ENCODE assay signal across 23 cellular contexts in the genomic region with DNA sequence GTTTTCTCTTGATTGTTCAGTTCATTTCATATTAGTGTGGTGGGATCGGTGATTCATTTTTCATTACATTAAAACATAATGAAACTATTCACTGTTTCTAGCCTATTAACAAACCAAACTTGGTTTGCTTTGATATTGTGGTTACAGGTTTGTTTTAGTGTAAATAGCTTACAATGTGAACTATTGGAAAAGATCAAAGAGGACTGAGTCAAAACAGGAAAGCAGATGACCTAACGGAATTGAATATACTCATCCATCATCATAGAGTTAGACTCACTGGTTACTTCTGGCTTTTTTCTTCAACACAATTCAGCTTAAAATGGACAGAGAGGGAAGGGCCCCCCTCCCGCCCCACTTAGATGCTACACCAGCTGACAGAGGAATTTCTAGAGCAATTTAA.
"Had no signal": no experiment of that assay in that cellular context is flagged by ENCODE, and none has a peak within 500 bp of the region (broad histone marks: within the 10 kb centered on the region; RNA-seq: fewer than 3 reads in every experiment).

No MANE protein-coding gene starts in this region.

- ATAC-seq: Panc1, PC-3 had no signal

- H3K9me3 ChIP-seq: SK-N-SH had no signal

- DNase-seq: KBM-7; MV-4-11; NCI-H1048; NCI-H1105 treated with DMSO at 0.1 percent for 48 hours; NCI-H1417 treated with DMSO at 0.1 percent for 48 hours; NCI-H146; NCI-H187; NCI-H2029; NCI-H2081 treated with DMSO at 0.1 percent for 48 hours; NCI-H2171; NCI-H226; NCI-H446; NCI-H510A; NCI-H524 treated with DMSO at 0.1 percent for 48 hours; NCI-H69; NCI-H774; NK-92 treated with Interleukin-12 subunit alpha and Interleukin-12 subunit beta, amount 100 ng/mL, for 24 hours; SHP77; SK-N-SH; SW 1271; T-helper 1 cell had no signal
